1 cellular context compared by ENCODE assay signal in genomic region chr13:99056381-99057014, GRCh38.
TF ChIP-seq lines count a peak whose summit lies in the region.

No MANE protein-coding gene starts in this region.

TF ChIP-seq in HepG2, 621 proteins besides CTCF, POLR2A, EP300 and RAD21 (continued from another document):
- TF ChIP-seq, protein P1, sequence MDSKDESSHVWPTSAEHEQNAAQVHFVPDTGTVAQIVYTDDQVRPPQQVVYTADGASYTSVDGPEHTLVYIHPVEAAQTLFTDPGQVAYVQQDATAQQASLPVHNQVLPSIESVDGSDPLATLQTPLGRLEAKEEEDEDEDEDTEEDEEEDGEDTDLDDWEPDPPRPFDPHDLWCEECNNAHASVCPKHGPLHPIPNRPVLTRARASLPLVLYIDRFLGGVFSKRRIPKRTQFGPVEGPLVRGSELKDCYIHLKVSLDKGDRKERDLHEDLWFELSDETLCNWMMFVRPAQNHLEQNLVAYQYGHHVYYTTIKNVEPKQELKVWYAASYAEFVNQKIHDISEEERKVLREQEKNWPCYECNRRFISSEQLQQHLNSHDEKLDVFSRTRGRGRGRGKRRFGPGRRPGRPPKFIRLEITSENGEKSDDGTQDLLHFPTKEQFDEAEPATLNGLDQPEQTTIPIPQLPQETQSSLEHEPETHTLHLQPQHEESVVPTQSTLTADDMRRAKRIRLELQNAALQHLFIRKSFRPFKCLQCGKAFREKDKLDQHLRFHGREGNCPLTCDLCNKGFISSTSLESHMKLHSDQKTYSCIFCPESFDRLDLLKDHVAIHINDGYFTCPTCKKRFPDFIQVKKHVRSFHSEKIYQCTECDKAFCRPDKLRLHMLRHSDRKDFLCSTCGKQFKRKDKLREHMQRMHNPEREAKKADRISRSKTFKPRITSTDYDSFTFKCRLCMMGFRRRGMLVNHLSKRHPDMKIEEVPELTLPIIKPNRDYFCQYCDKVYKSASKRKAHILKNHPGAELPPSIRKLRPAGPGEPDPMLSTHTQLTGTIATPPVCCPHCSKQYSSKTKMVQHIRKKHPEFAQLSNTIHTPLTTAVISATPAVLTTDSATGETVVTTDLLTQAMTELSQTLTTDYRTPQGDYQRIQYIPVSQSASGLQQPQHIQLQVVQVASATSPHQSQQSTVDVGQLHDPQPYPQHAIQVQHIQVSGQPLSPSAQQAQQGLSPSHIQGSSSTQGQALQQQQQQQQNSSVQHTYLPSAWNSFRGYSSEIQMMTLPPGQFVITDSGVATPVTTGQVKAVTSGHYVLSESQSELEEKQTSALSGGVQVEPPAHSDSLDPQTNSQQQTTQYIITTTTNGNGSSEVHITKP (CRISPR knock-in tag; IDR thresholded peaks at IDR 0.05; ENCODE audit: low read depth): no peak
